8 cellular contexts compared by ENCODE assay signal in genomic region chr3:119294889-119295769, GRCh38. TPM values are rescaled to one million over a fixed set of nuclear protein-coding genes. Genes with fewer than 3 reads are reported as not detected.
A peak's percentile ranks its signal among the peaks of the same experiment; 100 is the strongest.
DNase-seq lines count a peak whose midpoint lies in the region; ATAC-seq and TF ChIP-seq lines count a peak whose summit lies in the region.

No MANE protein-coding gene starts in this region.

- H3K27me3 ChIP-seq in body of pancreas (no peaks in the 10 kb centered on the region), kidney epithelial cell (ENCODE audit: control insufficient read depth, insufficient read depth, low read length) (no peaks in the 10 kb centered on the region)

- H3K36me3 ChIP-seq in body of pancreas (replicated peaks in 1 of 2; ENCODE audit: insufficient read depth in 1 of 2, low read depth in 2 of 2) (no peaks in the 10 kb centered on the region), kidney epithelial cell (ENCODE audit: control insufficient read depth, insufficient read depth, low read length) (no peaks in the 10 kb centered on the region)

- 13 to 18% methylated on average over 24 of the region's 24 CpGs for WGBS in body of pancreas, 2 donors

- H3K4me1 ChIP-seq in body of pancreas: peaks cover 8% of the 10 kb centered on the region

- intact Hi-C loops in body of pancreas (cut with DNase I): no loop called here

- H3K27ac ChIP-seq in body of pancreas: peak overlapping the region; percentile 64 to 82 (median 70)

- peak overlapping the region; percentile 26 to 51 for H3K4me3 ChIP-seq in body of pancreas
- peak overlapping the region; percentile 59 for H3K4me3 ChIP-seq in kidney epithelial cell (ENCODE audit: low read depth, low read length)

- ATAC-seq in HG03342 (IDR thresholded peaks at IDR 0.05; ENCODE audit: unreplicated experiment) (peak; percentile 26), body of pancreas (peak; percentile 48)

- no peak for TF ChIP-seq POLR2A in body of pancreas (IDR thresholded peaks at IDR 0.05)

- H3K9me3 ChIP-seq in body of pancreas: no peaks in the 10 kb centered on the region

- peak; percentile 51 for DNase-seq in Ammon's horn (ENCODE audit: low spot score)
- DNase-seq in GM19238 (ENCODE audit: insufficient read length, low spot score): peak; percentile 40
- DNase-seq in T-helper 2 cell: peak in 4 of 5 experiments; percentile 19 to 77 (median 50)
- peak; percentile 20 to 55 (median 37) for DNase-seq in body of pancreas
- DNase-seq in kidney epithelial cell (ENCODE audit: low read depth): no peak
- DNase-seq in stimulated activated CD4-positive, alpha-beta T cell treated with anti-CD3 and anti-CD28 coated beads, Interleukin-2, amount 100 ng/mL, for 24 hours: peak; percentile 55 to 60
- DNase-seq in NK-92 treated with Interleukin-12 subunit alpha and Interleukin-12 subunit beta, amount 100 ng/mL, for 24 hours (lab: John Stamatoyannopoulos, UW): no peak

- TF ChIP-seq CTCF in body of pancreas (IDR thresholded peaks at IDR 0.05) (no peak), kidney epithelial cell (IDR thresholded peaks at IDR 0.05; ENCODE audit: insufficient read depth, low read length, poor library complexity, severe bottlenecking) (no peak)

RNA-seq across cellular contexts. Expression of gene ARHGAP31, which starts 0.9 kb away (rescaled TPM):
- 1 to 10 TPM; 5.7 to 7.9 TPM for total RNA-seq in body of pancreas
- 17.0 and 18.5 TPM in 2 replicates for total RNA-seq in kidney epithelial cell

RNA-seq across cellular contexts. Expression of gene B4GALT4, which starts 54.5 kb away (rescaled TPM):
- 10 to 100 TPM; 12.5 to 14.8 TPM for total RNA-seq in body of pancreas
- 23.1 and 23.3 TPM in 2 replicates for total RNA-seq in kidney epithelial cell

Comparison
In these comparisons a context has a peak if more than half of its experiments do, and no peak if none do; other contexts are left out.
1. DNase-seq: peak in Ammon's horn (single experiment), GM19238 (single experiment), T-helper 2 cell (4 of 5), body of pancreas (4 of 4) and stimulated activated CD4-positive, alpha-beta T cell treated with anti-CD3 and anti-CD28 coated beads, Interleukin-2, amount 100 ng/mL, for 24 hours (2 of 2); none in kidney epithelial cell (single experiment) and NK-92 treated with Interleukin-12 subunit alpha and Interleukin-12 subunit beta, amount 100 ng/mL, for 24 hours (single experiment).